1 cellular context compared by ENCODE assay signal in genomic region chr1:40868051-40868723, GRCh38.
TF ChIP-seq lines count a peak whose summit lies in the region.

No MANE protein-coding gene starts in this region.

TF ChIP-seq in K562, 482 proteins besides CTCF, POLR2A, EP300 and RAD21 (continued from another document and continues in another):
- TF ChIP-seq THAP7 (CRISPR knock-in tag; IDR thresholded peaks at IDR 0.05) (no peak), MCM2 (IDR thresholded peaks at IDR 0.05; ENCODE audit: low read depth) (no peak), TRIM28 (IDR thresholded peaks at IDR 0.05) (no peak), CHCHD3 (CRISPR knock-in tag; IDR thresholded peaks at IDR 0.05) (no peak), BMI1 (IDR thresholded peaks at IDR 0.05; ENCODE audit: low read length) (no peak), ZNF583 (CRISPR knock-in tag; IDR thresholded peaks at IDR 0.05) (0 out of 2 replicates have a peak, but pooled peaks have one; percentile 87), HINFP (tag; conservative IDR thresholded peaks at IDR 0.05; ENCODE audit: low read depth) (0 out of 2 replicates have a peak, but pooled peaks have one; percentile 56), ZBTB49 (CRISPR knock-in tag; IDR thresholded peaks at IDR 0.05; ENCODE audit: borderline replicate concordance) (no peak), IRF1 (CRISPR knock-in tag; IDR thresholded peaks at IDR 0.05; ENCODE audit: borderline replicate concordance) (no peak), MITF (IDR thresholded peaks at IDR 0.05) (peak; percentile 74), COPS2 (conservative IDR thresholded peaks at IDR 0.05) (no peak), ETV1 (tag; conservative IDR thresholded peaks at IDR 0.05; ENCODE audit: low read depth) (no peak), CUX1 (CRISPR knock-in tag; IDR thresholded peaks at IDR 0.05) (0 out of 2 replicates have a peak, but pooled peaks have one; percentile 8), PKNOX1 (IDR thresholded peaks at IDR 0.05) (peak; percentile 72), ATF1 (CRISPR knock-in tag; IDR thresholded peaks at IDR 0.05) (no peak), ATF1 (tag; IDR thresholded peaks at IDR 0.05) (peak; percentile 64), CREBBP (IDR thresholded peaks at IDR 0.05; ENCODE audit: low read depth, low read length) (no peak), E2F8 (IDR thresholded peaks at IDR 0.05; ENCODE audit: low read depth, partially characterized antibody) (no peak), POLR2H (tag; IDR thresholded peaks at IDR 0.05; ENCODE audit: low read depth) (no peak), MEIS2 (IDR thresholded peaks at IDR 0.05; ENCODE audit: partially characterized antibody) (peak; percentile 58), CREB3 (tag; conservative IDR thresholded peaks at IDR 0.05; ENCODE audit: low read depth) (peak; percentile 54), SNAPC5 (CRISPR knock-in tag; IDR thresholded peaks at IDR 0.05) (no peak), KDM4B (IDR thresholded peaks at IDR 0.05; ENCODE audit: borderline replicate concordance in 2 of 2, low read depth in 1 of 2) (no peak), TAL1 (IDR thresholded peaks at IDR 0.05) (0 out of 2 replicates have a peak, but pooled peaks have one; percentile 25), NFIX (CRISPR knock-in tag; IDR thresholded peaks at IDR 0.05; ENCODE audit: low read depth) (no peak), CREB1 (IDR thresholded peaks at IDR 0.05) (no peak), CREB1 (CRISPR knock-in tag; IDR thresholded peaks at IDR 0.05) (no peak), ATF7 (IDR thresholded peaks at IDR 0.05) (peak; percentile 87), ZNF174 (CRISPR knock-in tag; IDR thresholded peaks at IDR 0.05) (no peak), NCOA1 (IDR thresholded peaks at IDR 0.05; ENCODE audit: low read depth) (no peak), CXXC5 (CRISPR knock-in tag; IDR thresholded peaks at IDR 0.05) (peak; percentile 46), CC2D1A (IDR thresholded peaks at IDR 0.05) (no peak), ZNF431 (CRISPR knock-in tag; IDR thresholded peaks at IDR 0.05) (no peak), ZNF133 (CRISPR knock-in tag; IDR thresholded peaks at IDR 0.05) (no peak), PPARD (CRISPR knock-in tag; IDR thresholded peaks at IDR 0.05) (no peak), CEBPB (tag; IDR thresholded peaks at IDR 0.05) (peak; percentile 88), MXI1 (IDR thresholded peaks at IDR 0.05; ENCODE audit: low read depth, low read length) (no peak), STAT5B (CRISPR knock-in tag; IDR thresholded peaks at IDR 0.05) (no peak), AFF1 (IDR thresholded peaks at IDR 0.05; ENCODE audit: low read depth in 1 of 2, partially characterized antibody in 2 of 2) (peak in 1 of 2 experiments; percentile 69), LCOR (CRISPR knock-in tag; IDR thresholded peaks at IDR 0.05) (no peak), CTBP1 (IDR thresholded peaks at IDR 0.05; ENCODE audit: borderline replicate concordance) (peak; percentile 72; the same call in 1 of the 2 replicates), NR2C1 (IDR thresholded peaks at IDR 0.05) (no peak), NR2C1 (tag; IDR thresholded peaks at IDR 0.05) (peak; percentile 65), FIP1L1 (IDR thresholded peaks at IDR 0.05; ENCODE audit: low read depth, low read length, poor library complexity, severe bottlenecking) (no peak)
